9 cellular contexts compared by ENCODE assay signal in genomic region chr11:35598254-35599125, GRCh38. TPM values are rescaled to one million over a fixed set of nuclear protein-coding genes. Genes with fewer than 3 reads are reported as not detected.
A peak's percentile ranks its signal among the peaks of the same experiment; 100 is the strongest.
DNase-seq lines count a peak whose midpoint lies in the region; ATAC-seq and TF ChIP-seq lines count a peak whose summit lies in the region.
"Had no signal": no experiment of that assay in that cellular context is flagged by ENCODE, and none has a peak within 500 bp of the region (broad histone marks: within the 10 kb centered on the region; RNA-seq: fewer than 3 reads in every experiment).

No MANE protein-coding gene starts in this region.

- peaks cover 10% of the 10 kb centered on the region for H3K9me3 Mint-ChIP-seq in chondrocyte (ENCODE audit: low read depth)
- H3K9me3 Mint-ChIP-seq in H9: no peaks in the 10 kb centered on the region; a peak in 1 of 5 replicates

- H3K56ac ChIP-seq in H9 (ENCODE audit: insufficient read length, low read depth, low read length): no peak overlapping the region

- H3K79me1 ChIP-seq in H9 (ENCODE audit: insufficient read depth, low read depth, low read length, poor library complexity, severe bottlenecking): no peaks in the 10 kb centered on the region

- no peak overlapping the region for H4K5ac ChIP-seq in H9 (ENCODE audit: insufficient read length, low read depth, low read length)

- no peak overlapping the region for H3K4ac ChIP-seq in H9 (ENCODE audit: low read depth, low read length)

- H4K20me1 ChIP-seq in H9 (ENCODE audit: control insufficient read depth, insufficient read depth, insufficient read length): no peaks in the 10 kb centered on the region

- H3K36me3 Mint-ChIP-seq in chondrocyte (ENCODE audit: low read depth) (no peaks in the 10 kb centered on the region), H9 (ENCODE audit: insufficient read depth in 1 of 3, low read depth in 3 of 3) (no peaks in the 10 kb centered on the region)

- H3K4me1 Mint-ChIP-seq in chondrocyte (ENCODE audit: low read depth) (peaks cover 10% of the 10 kb centered on the region), H9 (peaks cover 9 to 11% of the 10 kb centered on the region in 2 experiments)

- no peak overlapping the region for H2BK12ac ChIP-seq in H9 (ENCODE audit: insufficient read length, low read depth, low read length)

- ATAC-seq in GM19452 (IDR thresholded peaks at IDR 0.05; ENCODE audit: unreplicated experiment): peak; percentile 73
- peak; percentile 39 for ATAC-seq in HG03175 (IDR thresholded peaks at IDR 0.05; ENCODE audit: unreplicated experiment)
- ATAC-seq: mucosa of descending colon had no signal

- no peak overlapping the region for H2BK5ac ChIP-seq in H9 (ENCODE audit: insufficient read length, low read length)

- H3T11ph ChIP-seq in H9 (ENCODE audit: low read length): no peak overlapping the region

- H3K14ac ChIP-seq in H9 (ENCODE audit: insufficient read depth, low read length): no peak overlapping the region

- H3K4me3 Mint-ChIP-seq in chondrocyte (ENCODE audit: unreplicated experiment): no peak overlapping the region
- no peak overlapping the region for H3K4me3 Mint-ChIP-seq in H9

- H2AK5ac ChIP-seq in H9 (ENCODE audit: insufficient read length, low read length): no peak overlapping the region

- peak overlapping the region; percentile 10 for H3K27ac Mint-ChIP-seq in chondrocyte (ENCODE audit: unreplicated experiment)
- H3K27ac Mint-ChIP-seq in H9: no peak overlapping the region

- no peak overlapping the region for H3K27ac ChIP-seq in H9 (ENCODE audit: insufficient read length, low read depth, low read length)

- DNase-seq in GM13977 (ENCODE audit: low spot score) (peak; percentile 36), chondrocyte (ENCODE audit: low spot score) (no peak), NK-92 (lab: John Stamatoyannopoulos, UW; ENCODE audit: unreplicated experiment) (no peak), H9 (no peak), NCI-H146 treated with DMSO at 0.1 percent for 48 hours (lab: John Stamatoyannopoulos, UW; ENCODE audit: unreplicated experiment) (no peak), RKO (ENCODE audit: low spot score) (no peak)
- DNase-seq: mucosa of descending colon had no signal

- H3K23me2 ChIP-seq in H9 (ENCODE audit: insufficient read length, low read depth, low read length, poor library complexity, severe bottlenecking): no peaks in the 10 kb centered on the region

- H3K18ac ChIP-seq in H9 (ENCODE audit: insufficient read length, low read depth, low read length): no peak overlapping the region

- in situ Hi-C loops in GM13977 (cut with MboI; ENCODE audit: low pct_unique_long_range_greater_than_20kb, low sequenced_read_pairs, unreplicated experiment): no loop called here

- no peaks in the 10 kb centered on the region for H3K4me1 ChIP-seq in H9 (ENCODE audit: insufficient read depth, low read length)

- no peak overlapping the region for H3K9ac ChIP-seq in H9 (ENCODE audit: extremely low read depth, insufficient read length, low read length)

- no peak overlapping the region for H3K4me2 ChIP-seq in H9 (ENCODE audit: insufficient read depth, insufficient read length, low read length)

- no peak overlapping the region for H2BK120ac ChIP-seq in H9 (ENCODE audit: low read depth, low read length, poor library complexity, severe bottlenecking)

- no peak overlapping the region for H4K8ac ChIP-seq in H9 (replicated peaks; ENCODE audit: insufficient read length, low read depth, low read length)

- H3K9me3 ChIP-seq in H9 (ENCODE audit: control insufficient read depth, low read depth, low read length): no peaks in the 10 kb centered on the region
- H3K9me3 ChIP-seq: mucosa of descending colon had no signal

- no peaks in the 10 kb centered on the region for H3K79me2 ChIP-seq in H9 (ENCODE audit: insufficient read depth, low read length)

- no peaks in the 10 kb centered on the region for H3K27me3 ChIP-seq in H9 (ENCODE audit: insufficient read depth, low read length)

- no peak overlapping the region for H2AFZ ChIP-seq in H9 (ENCODE audit: low read length)

- H4K91ac ChIP-seq in H9 (ENCODE audit: insufficient read length, low read depth, low read length): no peak overlapping the region

- TF ChIP-seq CTCF in GM13977 (IDR thresholded peaks at IDR 0.05; ENCODE audit: extremely low read depth, insufficient read depth, missing control alignments) (no peak), chondrocyte (IDR thresholded peaks at IDR 0.05) (no peak), H9 (conservative IDR thresholded peaks at IDR 0.05) (no peak)

- H3K23ac ChIP-seq in H9 (ENCODE audit: insufficient read length, low read depth, low read length): no peak overlapping the region

- WGBS in H9 (ENCODE audit: extremely low coverage, insufficient read length, low lambda C conversion rate): no CpG with 5 or more reads among the region's 3 CpGs

- H2BK15ac ChIP-seq in H9 (ENCODE audit: low read depth, low read length): no peak overlapping the region

- H2BK20ac ChIP-seq in H9 (ENCODE audit: low read depth, low read length, poor library complexity, severe bottlenecking): no peak overlapping the region

- no peaks in the 10 kb centered on the region for H3K27me3 Mint-ChIP-seq in chondrocyte (ENCODE audit: low read depth)
- H3K27me3 Mint-ChIP-seq in H9 (ENCODE audit: low read depth): peaks cover 14% of the 10 kb centered on the region

RNA-seq across cellular contexts. Expression of gene FJX1, which starts 19.8 kb away (rescaled TPM):
- total RNA-seq in chondrocyte (15.2 to 22.8 TPM (median 15.9 TPM) in 3 replicates), H9 (2021) (11.5 and 14.4 TPM in 2 replicates)
